Comparison of ENCODE assay signal across 29 cellular contexts in the genomic region with DNA sequence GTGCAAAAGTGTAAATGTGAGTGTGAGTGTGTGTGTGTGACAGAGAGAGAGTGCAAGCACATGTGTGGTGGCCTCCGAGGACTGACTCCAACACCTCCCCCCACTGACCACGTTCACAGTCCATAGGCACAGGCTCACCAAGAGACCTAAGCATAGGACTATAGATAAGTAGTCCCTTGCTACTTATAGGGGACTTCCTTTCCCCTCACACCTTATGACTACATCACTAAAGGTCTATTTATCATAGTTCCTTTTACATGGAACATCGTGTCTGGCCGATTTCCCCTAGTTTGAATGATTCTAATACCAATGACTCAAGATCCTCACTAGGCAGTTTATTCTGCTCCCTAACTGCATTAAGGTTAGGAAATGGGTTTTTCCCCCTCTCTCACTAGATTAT. TPM values are rescaled to one million over a fixed set of nuclear protein-coding genes. Genes with fewer than 3 reads are reported as not detected.
"Had no signal": no experiment of that assay in that cellular context is flagged by ENCODE, and none has a peak within 500 bp of the region (broad histone marks: within the 10 kb centered on the region; RNA-seq: fewer than 3 reads in every experiment).

No MANE protein-coding gene starts in this region.

- H3K36me3 ChIP-seq: adrenal gland, Peyer's patch, SJCRH30 had no signal

- H3K27ac ChIP-seq: adrenal gland, Peyer's patch, RWPE1, SJCRH30, VCaP had no signal

- H3K4me1 ChIP-seq: adrenal gland, Peyer's patch, SJCRH30 had no signal

- DNase-seq: activated CD4-positive, CD25-positive, alpha-beta regulatory T cell; activated CD8-positive, alpha-beta memory T cell treated with anti-CD3 and anti-CD28 coated beads, Interleukin-2, amount 10 ng/mL, durations not matched to agents 7 days and 5 days; activated gamma-delta T cell treated with Interleukin-2 at 50 U/mL for 16 hours; activated T-cell treated with anti-CD3 and anti-CD28 coated beads, Interleukin-2, amount 50 U/mL, for 48 hours; adrenal gland; anterior cingulate cortex; cerebellar nuclear complex; KG1; MV-4-11; NCI-H1092 treated with DMSO at 0.1 percent for 48 hours; NCI-H1417 treated with DMSO at 0.1 percent for 48 hours; NCI-H1694; NCI-H2029; NCI-H2107; NCI-H2171 treated with DMSO at 0.1 percent for 48 hours; NCI-H345; NCI-H510A; NCI-H69; NK-92 treated with Interleukin-12 subunit alpha and Interleukin-12 subunit beta, amount 100 ng/mL, for 24 hours; Peyer's patch; Right ventricle myocardium superior; SJCRH30; SK-N-SH; T-helper 1 cell had no signal

- H3K4me2 ChIP-seq: SK-N-SH had no signal

- H3K27me3 Mint-ChIP-seq: activated naive CD8-positive, alpha-beta T cell had no signal

- H3K4me3 Mint-ChIP-seq: activated CD8-positive, alpha-beta memory T cell treated with anti-CD3 and anti-CD28 coated beads, Interleukin-2, amount 10 ng/mL, durations not matched to agents 7 days and 5 days; activated naive CD8-positive, alpha-beta T cell had no signal

- H3K27ac Mint-ChIP-seq: activated CD8-positive, alpha-beta memory T cell treated with anti-CD3 and anti-CD28 coated beads, Interleukin-2, amount 10 ng/mL, durations not matched to agents 7 days and 5 days; activated naive CD8-positive, alpha-beta T cell; activated T-helper 2 cell treated with anti-CD3 and anti-CD28 coated beads, Interferon-gamma antibody, Interleukin-2, Interleukin-4, amounts not matched to agents 10 μg/mL and 5 μg/mL and 100 μg/mL, durations not matched to agents 14 hours and 24 hours and 36 hours had no signal

- H3K9me3 Mint-ChIP-seq: activated T-helper 2 cell treated with anti-CD3 and anti-CD28 coated beads, Interferon-gamma antibody, Interleukin-2, Interleukin-4, amounts not matched to agents 10 μg/mL and 5 μg/mL and 100 μg/mL, durations not matched to agents 14 hours and 24 hours and 36 hours had no signal

- H3K27me3 ChIP-seq: Peyer's patch, SJCRH30 had no signal

- H3K36me3 Mint-ChIP-seq: activated CD8-positive, alpha-beta memory T cell treated with anti-CD3 and anti-CD28 coated beads, Interleukin-2, amount 10 ng/mL, durations not matched to agents 7 days and 5 days; activated naive CD8-positive, alpha-beta T cell had no signal

- ATAC-seq: activated CD8-positive, alpha-beta memory T cell treated with anti-CD3 and anti-CD28 coated beads, Interleukin-2, amount 10 ng/mL, durations not matched to agents 7 days and 5 days had no signal

- H3K9me3 ChIP-seq: adrenal gland, Peyer's patch, SJCRH30, SK-N-SH had no signal

- H3K4me1 Mint-ChIP-seq: activated CD8-positive, alpha-beta memory T cell treated with anti-CD3 and anti-CD28 coated beads, Interleukin-2, amount 10 ng/mL, durations not matched to agents 7 days and 5 days had no signal

- H3K4me3 ChIP-seq: adrenal gland, Peyer's patch, SJCRH30 had no signal

- H3K9ac ChIP-seq: SK-N-SH had no signal

RNA-seq across cellular contexts. Expression of a gene that starts 17.8 kb away (rescaled TPM):
- total RNA-seq: activated CD8-positive, alpha-beta memory T cell treated with anti-CD3 and anti-CD28 coated beads, Interleukin-2, amount 10 ng/mL, durations not matched to agents 7 days and 5 days; activated T-helper 2 cell treated with anti-CD3 and anti-CD28 coated beads, Interferon-gamma antibody, Interleukin-2, Interleukin-4, amounts not matched to agents 10 μg/mL and 5 μg/mL and 100 μg/mL, durations not matched to agents 14 hours and 24 hours and 36 hours; MCF 10A had no signal
